In the genomic region with DNA sequence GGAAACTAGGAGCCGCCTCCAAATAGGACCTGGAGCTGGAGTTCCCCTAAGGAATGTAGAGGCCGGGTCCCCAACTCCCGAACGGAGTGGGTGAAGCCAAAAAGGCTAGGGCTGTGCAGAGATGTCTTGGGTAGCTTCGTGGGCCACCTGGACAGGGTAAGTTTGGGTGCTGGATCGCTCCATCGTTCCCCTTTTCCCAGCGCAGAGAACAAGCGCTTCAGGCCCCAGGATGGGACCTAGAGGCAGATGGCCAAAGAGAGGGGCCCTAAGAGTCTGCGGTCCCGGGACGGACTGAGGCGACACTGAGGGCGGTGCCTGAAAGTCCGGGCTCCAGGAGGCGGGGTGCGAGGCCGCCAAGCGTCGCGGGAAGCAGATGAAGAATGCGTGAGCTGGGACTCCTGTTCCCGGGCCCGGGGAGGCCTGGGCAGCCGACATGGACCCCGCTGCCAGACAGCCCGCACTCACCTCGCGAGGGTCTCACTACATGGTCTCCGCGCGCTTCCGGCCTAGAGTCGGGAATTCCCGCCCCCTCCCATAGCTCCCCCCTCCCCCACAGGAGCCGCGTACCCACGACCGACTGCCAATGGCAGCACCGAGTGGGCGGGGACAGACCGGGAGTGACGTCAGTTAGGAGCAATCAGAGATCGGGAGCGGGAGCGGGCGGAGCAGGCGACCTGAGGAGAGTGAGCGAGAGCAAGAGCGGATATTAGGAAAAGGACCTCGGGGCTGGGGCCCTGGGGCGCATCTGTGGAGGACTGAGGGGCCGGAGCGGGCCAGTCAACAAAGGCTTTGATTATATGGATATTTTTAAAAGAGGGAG, we compare ENCODE assay signal across 1 cellular context.
A peak's percentile ranks its signal among the peaks of the same experiment; 100 is the strongest.
TF ChIP-seq lines count a peak whose summit lies in the region.

A gene with protein sequence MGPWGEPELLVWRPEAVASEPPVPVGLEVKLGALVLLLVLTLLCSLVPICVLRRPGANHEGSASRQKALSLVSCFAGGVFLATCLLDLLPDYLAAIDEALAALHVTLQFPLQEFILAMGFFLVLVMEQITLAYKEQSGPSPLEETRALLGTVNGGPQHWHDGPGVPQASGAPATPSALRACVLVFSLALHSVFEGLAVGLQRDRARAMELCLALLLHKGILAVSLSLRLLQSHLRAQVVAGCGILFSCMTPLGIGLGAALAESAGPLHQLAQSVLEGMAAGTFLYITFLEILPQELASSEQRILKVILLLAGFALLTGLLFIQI (minus strand): TSS at position 508 of the 820 bp plus-strand sequence. CDS start 822 bp downstream, outside the sequence.

TF ChIP-seq in HepG2, 621 proteins besides CTCF, POLR2A, EP300 and RAD21 (continued from another document and continues in another):
- TF ChIP-seq KLF15 (CRISPR knock-in tag; IDR thresholded peaks at IDR 0.05; ENCODE audit: borderline replicate concordance) = no peak
- TF ChIP-seq HMG20A (CRISPR knock-in tag; IDR thresholded peaks at IDR 0.05; ENCODE audit: borderline replicate concordance) = no peak
- TF ChIP-seq, protein P1, sequence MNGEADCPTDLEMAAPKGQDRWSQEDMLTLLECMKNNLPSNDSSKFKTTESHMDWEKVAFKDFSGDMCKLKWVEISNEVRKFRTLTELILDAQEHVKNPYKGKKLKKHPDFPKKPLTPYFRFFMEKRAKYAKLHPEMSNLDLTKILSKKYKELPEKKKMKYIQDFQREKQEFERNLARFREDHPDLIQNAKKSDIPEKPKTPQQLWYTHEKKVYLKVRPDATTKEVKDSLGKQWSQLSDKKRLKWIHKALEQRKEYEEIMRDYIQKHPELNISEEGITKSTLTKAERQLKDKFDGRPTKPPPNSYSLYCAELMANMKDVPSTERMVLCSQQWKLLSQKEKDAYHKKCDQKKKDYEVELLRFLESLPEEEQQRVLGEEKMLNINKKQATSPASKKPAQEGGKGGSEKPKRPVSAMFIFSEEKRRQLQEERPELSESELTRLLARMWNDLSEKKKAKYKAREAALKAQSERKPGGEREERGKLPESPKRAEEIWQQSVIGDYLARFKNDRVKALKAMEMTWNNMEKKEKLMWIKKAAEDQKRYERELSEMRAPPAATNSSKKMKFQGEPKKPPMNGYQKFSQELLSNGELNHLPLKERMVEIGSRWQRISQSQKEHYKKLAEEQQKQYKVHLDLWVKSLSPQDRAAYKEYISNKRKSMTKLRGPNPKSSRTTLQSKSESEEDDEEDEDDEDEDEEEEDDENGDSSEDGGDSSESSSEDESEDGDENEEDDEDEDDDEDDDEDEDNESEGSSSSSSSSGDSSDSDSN (CRISPR knock-in tag; IDR thresholded peaks at IDR 0.05) = peak; percentile 27
- TF ChIP-seq KLF12 (CRISPR knock-in tag; IDR thresholded peaks at IDR 0.05; ENCODE audit: borderline replicate concordance) = peak; percentile 92; the same call in 1 of the 2 replicates
- TF ChIP-seq, protein P2, sequence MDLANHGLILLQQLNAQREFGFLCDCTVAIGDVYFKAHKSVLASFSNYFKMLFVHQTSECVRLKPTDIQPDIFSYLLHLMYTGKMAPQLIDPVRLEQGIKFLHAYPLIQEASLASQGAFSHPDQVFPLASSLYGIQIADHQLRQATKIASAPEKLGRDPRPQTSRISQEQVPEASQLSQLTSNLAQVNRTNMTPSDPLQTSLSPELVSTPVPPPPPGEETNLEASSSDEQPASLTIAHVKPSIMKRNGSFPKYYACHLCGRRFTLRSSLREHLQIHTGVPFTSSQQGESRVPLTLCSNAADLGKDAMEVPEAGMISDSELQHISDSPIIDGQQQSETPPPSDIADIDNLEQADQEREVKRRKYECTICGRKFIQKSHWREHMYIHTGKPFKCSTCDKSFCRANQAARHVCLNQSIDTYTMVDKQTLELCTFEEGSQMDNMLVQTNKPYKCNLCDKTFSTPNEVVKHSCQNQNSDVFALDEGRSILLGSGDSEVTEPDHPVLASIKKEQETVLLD (CRISPR knock-in tag; IDR thresholded peaks at IDR 0.05; ENCODE audit: low read depth) = no peak
- no peak for TF ChIP-seq ZNF749 (CRISPR knock-in tag; IDR thresholded peaks at IDR 0.05; ENCODE audit: borderline replicate concordance)
- peak; percentile 95 for TF ChIP-seq CREB1 (IDR thresholded peaks at IDR 0.05)
- TF ChIP-seq CREB1 (CRISPR knock-in tag; IDR thresholded peaks at IDR 0.05) = peak; percentile 90
- no peak for TF ChIP-seq HNRNPK (IDR thresholded peaks at IDR 0.05; ENCODE audit: low read depth, low read length, poor library complexity, severe bottlenecking)
- TF ChIP-seq, protein P3, sequence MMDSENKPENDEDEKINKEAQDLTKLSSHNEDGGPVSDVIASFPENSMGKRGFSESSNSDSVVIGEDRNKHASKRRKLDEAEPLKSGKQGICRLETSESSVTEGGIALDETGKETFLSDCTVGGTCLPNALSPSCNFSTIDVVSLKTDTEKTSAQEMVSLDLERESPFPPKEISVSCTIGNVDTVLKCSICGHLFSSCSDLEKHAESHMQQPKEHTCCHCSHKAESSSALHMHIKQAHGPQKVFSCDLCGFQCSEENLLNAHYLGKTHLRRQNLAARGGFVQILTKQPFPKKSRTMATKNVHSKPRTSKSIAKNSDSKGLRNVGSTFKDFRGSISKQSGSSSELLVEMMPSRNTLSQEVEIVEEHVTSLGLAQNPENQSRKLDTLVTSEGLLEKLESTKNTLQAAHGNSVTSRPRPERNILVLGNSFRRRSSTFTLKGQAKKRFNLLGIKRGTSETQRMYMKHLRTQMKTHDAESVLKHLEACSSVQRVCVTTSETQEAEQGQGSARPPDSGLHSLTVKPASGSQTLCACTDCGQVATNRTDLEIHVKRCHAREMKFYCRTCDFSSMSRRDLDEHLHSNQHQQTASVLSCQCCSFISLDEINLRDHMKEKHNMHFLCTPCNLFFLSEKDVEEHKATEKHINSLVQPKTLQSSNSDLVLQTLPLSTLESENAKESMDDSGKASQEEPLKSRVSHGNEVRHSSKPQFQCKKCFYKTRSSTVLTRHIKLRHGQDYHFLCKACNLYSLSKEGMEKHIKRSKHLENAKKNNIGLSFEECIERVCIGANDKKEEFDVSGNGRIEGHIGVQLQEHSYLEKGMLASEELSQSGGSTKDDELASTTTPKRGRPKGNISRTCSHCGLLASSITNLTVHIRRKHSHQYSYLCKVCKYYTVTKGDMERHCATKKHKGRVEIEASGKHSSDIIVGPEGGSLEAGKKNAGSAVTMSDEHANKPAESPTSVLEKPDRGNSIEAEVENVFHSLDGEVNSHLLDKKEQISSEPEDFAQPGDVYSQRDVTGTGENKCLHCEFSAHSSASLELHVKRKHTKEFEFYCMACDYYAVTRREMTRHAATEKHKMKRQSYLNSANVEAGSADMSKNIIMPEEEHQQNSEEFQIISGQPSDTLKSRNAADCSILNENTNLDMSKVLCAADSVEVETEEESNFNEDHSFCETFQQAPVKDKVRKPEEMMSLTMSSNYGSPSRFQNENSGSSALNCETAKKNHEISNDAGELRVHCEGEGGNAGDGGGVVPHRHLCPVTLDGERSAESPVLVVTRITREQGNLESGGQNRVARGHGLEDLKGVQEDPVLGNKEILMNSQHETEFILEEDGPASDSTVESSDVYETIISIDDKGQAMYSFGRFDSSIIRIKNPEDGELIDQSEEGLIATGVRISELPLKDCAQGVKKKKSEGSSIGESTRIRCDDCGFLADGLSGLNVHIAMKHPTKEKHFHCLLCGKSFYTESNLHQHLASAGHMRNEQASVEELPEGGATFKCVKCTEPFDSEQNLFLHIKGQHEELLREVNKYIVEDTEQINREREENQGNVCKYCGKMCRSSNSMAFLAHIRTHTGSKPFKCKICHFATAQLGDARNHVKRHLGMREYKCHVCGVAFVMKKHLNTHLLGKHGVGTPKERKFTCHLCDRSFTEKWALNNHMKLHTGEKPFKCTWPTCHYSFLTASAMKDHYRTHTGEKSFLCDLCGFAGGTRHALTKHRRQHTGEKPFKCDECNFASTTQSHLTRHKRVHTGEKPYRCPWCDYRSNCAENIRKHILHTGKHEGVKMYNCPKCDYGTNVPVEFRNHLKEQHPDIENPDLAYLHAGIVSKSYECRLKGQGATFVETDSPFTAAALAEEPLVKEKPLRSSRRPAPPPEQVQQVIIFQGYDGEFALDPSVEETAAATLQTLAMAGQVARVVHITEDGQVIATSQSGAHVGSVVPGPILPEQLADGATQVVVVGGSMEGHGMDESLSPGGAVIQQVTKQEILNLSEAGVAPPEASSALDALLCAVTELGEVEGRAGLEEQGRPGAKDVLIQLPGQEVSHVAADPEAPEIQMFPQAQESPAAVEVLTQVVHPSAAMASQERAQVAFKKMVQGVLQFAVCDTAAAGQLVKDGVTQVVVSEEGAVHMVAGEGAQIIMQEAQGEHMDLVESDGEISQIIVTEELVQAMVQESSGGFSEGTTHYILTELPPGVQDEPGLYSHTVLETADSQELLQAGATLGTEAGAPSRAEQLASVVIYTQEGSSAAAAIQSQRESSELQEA (CRISPR knock-in tag; IDR thresholded peaks at IDR 0.05; ENCODE audit: not compliant biosample characterization) = peak; percentile 45
- no peak for TF ChIP-seq RCOR2 (CRISPR knock-in tag; IDR thresholded peaks at IDR 0.05)
- TF ChIP-seq ZNF678 (CRISPR knock-in tag; IDR thresholded peaks at IDR 0.05) = 0 out of 2 replicates have a peak, but pooled peaks have one; percentile 46
- TF ChIP-seq ZSCAN25 (CRISPR knock-in tag; IDR thresholded peaks at IDR 0.05) = peak; percentile 16; the same call in 1 of the 2 replicates
- TF ChIP-seq, protein P4, sequence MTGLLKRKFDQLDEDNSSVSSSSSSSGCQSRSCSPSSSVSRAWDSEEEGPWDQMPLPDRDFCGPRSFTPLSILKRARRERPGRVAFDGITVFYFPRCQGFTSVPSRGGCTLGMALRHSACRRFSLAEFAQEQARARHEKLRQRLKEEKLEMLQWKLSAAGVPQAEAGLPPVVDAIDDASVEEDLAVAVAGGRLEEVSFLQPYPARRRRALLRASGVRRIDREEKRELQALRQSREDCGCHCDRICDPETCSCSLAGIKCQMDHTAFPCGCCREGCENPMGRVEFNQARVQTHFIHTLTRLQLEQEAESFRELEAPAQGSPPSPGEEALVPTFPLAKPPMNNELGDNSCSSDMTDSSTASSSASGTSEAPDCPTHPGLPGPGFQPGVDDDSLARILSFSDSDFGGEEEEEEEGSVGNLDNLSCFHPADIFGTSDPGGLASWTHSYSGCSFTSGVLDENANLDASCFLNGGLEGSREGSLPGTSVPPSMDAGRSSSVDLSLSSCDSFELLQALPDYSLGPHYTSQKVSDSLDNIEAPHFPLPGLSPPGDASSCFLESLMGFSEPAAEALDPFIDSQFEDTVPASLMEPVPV (CRISPR knock-in tag; IDR thresholded peaks at IDR 0.05) = no peak
- TF ChIP-seq AHR (CRISPR knock-in tag; IDR thresholded peaks at IDR 0.05) = 0 out of 2 replicates have a peak, but pooled peaks have one; percentile 63
- TF ChIP-seq ZNF598 (CRISPR knock-in tag; IDR thresholded peaks at IDR 0.05; ENCODE audit: borderline replicate concordance) = no peak
- TF ChIP-seq ZSCAN21 (CRISPR knock-in tag; IDR thresholded peaks at IDR 0.05; ENCODE audit: borderline replicate concordance) = no peak
- TF ChIP-seq, protein P5, sequence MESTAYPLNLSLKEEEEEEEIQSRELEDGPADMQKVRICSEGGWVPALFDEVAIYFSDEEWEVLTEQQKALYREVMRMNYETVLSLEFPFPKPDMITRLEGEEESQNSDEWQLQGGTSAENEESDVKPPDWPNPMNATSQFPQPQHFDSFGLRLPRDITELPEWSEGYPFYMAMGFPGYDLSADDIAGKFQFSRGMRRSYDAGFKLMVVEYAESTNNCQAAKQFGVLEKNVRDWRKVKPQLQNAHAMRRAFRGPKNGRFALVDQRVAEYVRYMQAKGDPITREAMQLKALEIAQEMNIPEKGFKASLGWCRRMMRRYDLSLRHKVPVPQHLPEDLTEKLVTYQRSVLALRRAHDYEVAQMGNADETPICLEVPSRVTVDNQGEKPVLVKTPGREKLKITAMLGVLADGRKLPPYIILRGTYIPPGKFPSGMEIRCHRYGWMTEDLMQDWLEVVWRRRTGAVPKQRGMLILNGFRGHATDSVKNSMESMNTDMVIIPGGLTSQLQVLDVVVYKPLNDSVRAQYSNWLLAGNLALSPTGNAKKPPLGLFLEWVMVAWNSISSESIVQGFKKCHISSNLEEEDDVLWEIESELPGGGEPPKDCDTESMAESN (CRISPR knock-in tag; conservative IDR thresholded peaks at IDR 0.05) = no peak
- no peak for TF ChIP-seq NFIC (IDR thresholded peaks at IDR 0.05; ENCODE audit: low read length)
- 0 out of 2 replicates have a peak, but pooled peaks have one; percentile 25 for TF ChIP-seq ZNF563 (CRISPR knock-in tag; IDR thresholded peaks at IDR 0.05)
- TF ChIP-seq, protein P6, sequence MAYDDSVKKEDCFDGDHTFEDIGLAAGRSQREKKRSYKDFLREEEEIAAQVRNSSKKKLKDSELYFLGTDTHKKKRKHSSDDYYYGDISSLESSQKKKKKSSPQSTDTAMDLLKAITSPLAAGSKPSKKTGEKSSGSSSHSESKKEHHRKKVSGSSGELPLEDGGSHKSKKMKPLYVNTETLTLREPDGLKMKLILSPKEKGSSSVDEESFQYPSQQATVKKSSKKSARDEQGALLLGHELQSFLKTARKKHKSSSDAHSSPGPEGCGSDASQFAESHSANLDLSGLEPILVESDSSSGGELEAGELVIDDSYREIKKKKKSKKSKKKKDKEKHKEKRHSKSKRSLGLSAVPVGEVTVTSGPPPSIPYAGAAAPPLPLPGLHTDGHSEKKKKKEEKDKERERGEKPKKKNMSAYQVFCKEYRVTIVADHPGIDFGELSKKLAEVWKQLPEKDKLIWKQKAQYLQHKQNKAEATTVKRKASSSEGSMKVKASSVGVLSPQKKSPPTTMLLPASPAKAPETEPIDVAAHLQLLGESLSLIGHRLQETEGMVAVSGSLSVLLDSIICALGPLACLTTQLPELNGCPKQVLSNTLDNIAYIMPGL (CRISPR knock-in tag; IDR thresholded peaks at IDR 0.05; ENCODE audit: borderline replicate concordance in 1 of 2, low read depth in 1 of 2) = peak in 1 of 2 experiments; percentile 59; a peak in 3 of 4 replicates
- TF ChIP-seq FOXA3 (CRISPR knock-in tag; IDR thresholded peaks at IDR 0.05) = no peak
- TF ChIP-seq, protein P7, sequence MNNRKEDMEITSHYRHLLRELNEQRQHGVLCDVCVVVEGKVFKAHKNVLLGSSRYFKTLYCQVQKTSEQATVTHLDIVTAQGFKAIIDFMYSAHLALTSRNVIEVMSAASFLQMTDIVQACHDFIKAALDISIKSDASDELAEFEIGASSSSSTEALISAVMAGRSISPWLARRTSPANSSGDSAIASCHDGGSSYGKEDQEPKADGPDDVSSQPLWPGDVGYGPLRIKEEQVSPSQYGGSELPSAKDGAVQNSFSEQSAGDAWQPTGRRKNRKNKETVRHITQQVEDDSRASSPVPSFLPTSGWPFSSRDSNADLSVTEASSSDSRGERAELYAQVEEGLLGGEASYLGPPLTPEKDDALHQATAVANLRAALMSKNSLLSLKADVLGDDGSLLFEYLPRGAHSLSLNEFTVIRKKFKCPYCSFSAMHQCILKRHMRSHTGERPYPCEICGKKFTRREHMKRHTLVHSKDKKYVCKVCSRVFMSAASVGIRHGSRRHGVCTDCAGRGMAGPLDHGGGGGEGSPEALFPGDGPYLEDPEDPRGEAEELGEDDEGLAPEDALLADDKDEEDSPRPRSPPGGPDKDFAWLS (CRISPR knock-in tag; IDR thresholded peaks at IDR 0.05; ENCODE audit: borderline replicate concordance) = no peak
- TF ChIP-seq NR2F6 (IDR thresholded peaks at IDR 0.05) = no peak
- TF ChIP-seq NR2F6 (CRISPR knock-in tag; IDR thresholded peaks at IDR 0.05) = no peak; the same call in 1 of the 2 replicates
- TF ChIP-seq SIN3B (IDR thresholded peaks at IDR 0.05; ENCODE audit: low read length) = no peak
- no peak; the same call in 1 of the 2 replicates for TF ChIP-seq MED1 (CRISPR knock-in tag; IDR thresholded peaks at IDR 0.05)
